33 cellular contexts compared by ENCODE assay signal in the genomic region with DNA sequence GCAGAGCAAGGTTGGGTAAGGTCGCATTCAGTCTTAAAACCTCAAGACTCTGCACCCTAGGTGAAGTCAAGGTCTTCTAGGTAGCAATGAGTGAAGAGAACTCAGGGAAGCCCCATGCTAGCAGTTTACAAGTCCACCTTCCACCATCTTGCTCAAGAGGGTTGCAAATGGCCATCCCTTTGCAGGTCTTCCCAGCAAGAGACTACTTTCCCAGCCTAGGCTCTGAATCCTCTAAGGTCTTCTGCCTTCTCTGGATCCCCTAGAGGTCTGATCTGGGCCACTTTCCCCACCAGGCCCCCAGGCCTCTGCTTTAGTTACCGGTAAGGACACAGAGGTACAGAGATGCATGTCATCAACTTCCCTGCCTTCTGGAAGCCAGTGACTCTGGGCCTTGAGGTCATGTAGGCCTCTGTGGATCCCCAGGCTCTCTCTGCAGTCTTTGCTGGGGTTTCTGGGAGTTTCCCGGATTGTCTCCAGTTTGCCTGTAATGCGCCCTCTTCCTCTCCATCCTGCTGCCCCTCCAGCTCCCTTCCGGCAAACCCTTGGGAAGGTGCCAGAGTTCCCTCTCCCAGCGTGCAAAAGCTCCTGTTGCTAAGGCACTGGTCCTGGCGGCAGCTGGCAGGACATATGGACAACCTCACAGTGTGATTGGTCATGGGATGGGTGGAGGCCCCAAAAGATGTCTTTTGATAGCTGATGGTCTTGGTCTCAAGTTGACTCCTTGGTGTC.
"Had no signal": no experiment of that assay in that cellular context is flagged by ENCODE, and none has a peak within 500 bp of the region (broad histone marks: within the 10 kb centered on the region; RNA-seq: fewer than 3 reads in every experiment).

No MANE protein-coding gene starts in this region.

- H3K36me3 ChIP-seq: ascending aorta, MG63, Peyer's patch, SJCRH30, WERI-Rb-1 had no signal

- H3K27ac ChIP-seq: ascending aorta, Peyer's patch, SJCRH30, SK-N-MC, WERI-Rb-1 had no signal

- H3K4me1 Mint-ChIP-seq: activated naive CD4-positive, alpha-beta T cell treated with anti-CD3 and anti-CD28 coated beads, Interleukin-2, amount 50 U/mL, for 24 hours; activated naive CD8-positive, alpha-beta T cell treated with anti-CD3 and anti-CD28 coated beads, Interleukin-2, amount 10 ng/mL, durations not matched to agents 7 days and 5 days; activated T-helper 17 cell treated with anti-CD3 and anti-CD28 coated beads, Interleukin-2, amount 50 U/mL, for 72 hours had no signal

- H3K4me3 Mint-ChIP-seq: activated CD8-positive, alpha-beta T cell treated with anti-CD3 and anti-CD28 coated beads for 36 hours; activated naive CD4-positive, alpha-beta T cell treated with anti-CD3 and anti-CD28 coated beads, Interleukin-2, amount 50 U/mL, for 24 hours; activated naive CD8-positive, alpha-beta T cell treated with anti-CD3 and anti-CD28 coated beads, Interleukin-2, amount 10 ng/mL, durations not matched to agents 7 days and 5 days; activated T-cell treated with anti-CD3 and anti-CD28 coated beads, Interleukin-2, amount 50 U/mL, for 72 hours; activated T-helper 17 cell treated with anti-CD3 and anti-CD28 coated beads, Interleukin-2, amount 50 U/mL, for 72 hours had no signal

- H3K36me3 Mint-ChIP-seq: activated naive CD4-positive, alpha-beta T cell treated with anti-CD3 and anti-CD28 coated beads, Interleukin-2, amount 50 U/mL, for 24 hours; activated naive CD8-positive, alpha-beta T cell treated with anti-CD3 and anti-CD28 coated beads, Interleukin-2, amount 10 ng/mL, durations not matched to agents 7 days and 5 days had no signal

- H3K27me3 ChIP-seq: ascending aorta, MG63, Peyer's patch, SJCRH30 had no signal

- H3K9me3 Mint-ChIP-seq: activated CD8-positive, alpha-beta T cell treated with anti-CD3 and anti-CD28 coated beads for 36 hours; activated naive CD8-positive, alpha-beta T cell treated with anti-CD3 and anti-CD28 coated beads, Interleukin-2, amount 10 ng/mL, durations not matched to agents 7 days and 5 days; activated T-helper 17 cell treated with anti-CD3 and anti-CD28 coated beads, Interleukin-2, amount 50 U/mL, for 72 hours had no signal

- ATAC-seq: activated CD8-positive, alpha-beta T cell treated with anti-CD3 and anti-CD28 coated beads for 36 hours; activated T-cell treated with anti-CD3 and anti-CD28 coated beads, Interleukin-2, amount 50 U/mL, for 72 hours; activated T-helper 17 cell treated with anti-CD3 and anti-CD28 coated beads, Interleukin-2, amount 50 U/mL, for 72 hours; PC-3 had no signal

- H3K4me3 ChIP-seq: ascending aorta, MG63, Peyer's patch, SJCRH30, SK-N-MC had no signal

- H3K4me1 ChIP-seq: Peyer's patch had no signal

- DNase-seq: activated CD4-positive, alpha-beta T cell treated with anti-CD3 and anti-CD28 coated beads for 1 hour; activated CD4-positive, alpha-beta T cell treated with anti-CD3 and anti-CD28 coated beads for 48 hours; activated CD4-positive, alpha-beta T cell treated with anti-CD3 and anti-CD28 coated beads, Interleukin-2, amount 50 U/mL, for 4 hours; activated CD4-positive, CD25-positive, alpha-beta regulatory T cell; activated CD8-positive, alpha-beta T cell treated with anti-CD3 and anti-CD28 coated beads for 36 hours; activated effector memory CD4-positive, alpha-beta T cell treated with anti-CD3 and anti-CD28 coated beads, Interleukin-2, amount 50 U/mL, for 16 hours; activated naive CD4-positive, alpha-beta T cell; activated naive CD8-positive, alpha-beta T cell treated with anti-CD3 and anti-CD28 coated beads, Interleukin-2, amount 10 ng/mL, durations not matched to agents 7 days and 5 days; activated T-cell treated with anti-CD3 and anti-CD28 coated beads, Interleukin-2, amount 50 U/mL, for 1 hour; activated T-cell treated with anti-CD3 and anti-CD28 coated beads, Interleukin-2, amount 50 U/mL, for 72 hours; amygdala; Kasumi-1; KG1; MG63; NCI-H1048; NCI-H1105 treated with DMSO at 0.1 percent for 48 hours; NCI-H1436; NCI-H1694; NCI-H1930; NCI-H2081 treated with DMSO at 0.1 percent for 48 hours; NCI-H226; NCI-H446 treated with DMSO at 0.1 percent for 48 hours; NK-92 treated with Interleukin-12 subunit alpha and Interleukin-12 subunit beta, amount 100 ng/mL, for 24 hours; PC-3; Peyer's patch; Right ventricle myocardium superior; SJCRH30; T1000; WERI-Rb-1 had no signal

- H3K9me3 ChIP-seq: ascending aorta, Peyer's patch had no signal

- H3K27ac Mint-ChIP-seq: activated CD8-positive, alpha-beta T cell treated with anti-CD3 and anti-CD28 coated beads for 36 hours; activated naive CD4-positive, alpha-beta T cell treated with anti-CD3 and anti-CD28 coated beads, Interleukin-2, amount 50 U/mL, for 24 hours; activated naive CD8-positive, alpha-beta T cell treated with anti-CD3 and anti-CD28 coated beads, Interleukin-2, amount 10 ng/mL, durations not matched to agents 7 days and 5 days; activated T-cell treated with anti-CD3 and anti-CD28 coated beads, Interleukin-2, amount 50 U/mL, for 72 hours; activated T-helper 17 cell treated with anti-CD3 and anti-CD28 coated beads, Interleukin-2, amount 50 U/mL, for 72 hours had no signal
